Comparison of ENCODE assay signal across 8 cellular contexts in genomic region chr3:190120161-190121060, GRCh38. TPM values are rescaled to one million over a fixed set of nuclear protein-coding genes. Genes with fewer than 3 reads are reported as not detected.
DNase-seq lines count a peak whose midpoint lies in the region; ATAC-seq, FAIRE-seq and TF ChIP-seq lines count a peak whose summit lies in the region.

A gene with protein sequence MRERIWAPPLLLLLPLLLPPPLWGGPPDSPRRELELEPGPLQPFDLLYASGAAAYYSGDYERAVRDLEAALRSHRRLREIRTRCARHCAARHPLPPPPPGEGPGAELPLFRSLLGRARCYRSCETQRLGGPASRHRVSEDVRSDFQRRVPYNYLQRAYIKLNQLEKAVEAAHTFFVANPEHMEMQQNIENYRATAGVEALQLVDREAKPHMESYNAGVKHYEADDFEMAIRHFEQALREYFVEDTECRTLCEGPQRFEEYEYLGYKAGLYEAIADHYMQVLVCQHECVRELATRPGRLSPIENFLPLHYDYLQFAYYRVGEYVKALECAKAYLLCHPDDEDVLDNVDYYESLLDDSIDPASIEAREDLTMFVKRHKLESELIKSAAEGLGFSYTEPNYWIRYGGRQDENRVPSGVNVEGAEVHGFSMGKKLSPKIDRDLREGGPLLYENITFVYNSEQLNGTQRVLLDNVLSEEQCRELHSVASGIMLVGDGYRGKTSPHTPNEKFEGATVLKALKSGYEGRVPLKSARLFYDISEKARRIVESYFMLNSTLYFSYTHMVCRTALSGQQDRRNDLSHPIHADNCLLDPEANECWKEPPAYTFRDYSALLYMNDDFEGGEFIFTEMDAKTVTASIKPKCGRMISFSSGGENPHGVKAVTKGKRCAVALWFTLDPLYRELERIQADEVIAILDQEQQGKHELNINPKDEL (minus strand): TSS chr3:190120897. CDS start chr3:190120731, 166 bp downstream.

- H3K4me2 ChIP-seq in KMS-11: peak within 1 kb of the TSS; percentile 76

- H3K9me3 ChIP-seq in SJSA1 (replicated peaks) (no peaks in the 10 kb centered on the region), kidney (ENCODE audit: control insufficient read depth in 1 of 2, low read length in 2 of 2) (no peaks in the 10 kb centered on the region), small intestine (ENCODE audit: control insufficient read depth, low read depth) (no peaks in the 10 kb centered on the region)

- ATAC-seq in GM21576 (IDR thresholded peaks at IDR 0.05; ENCODE audit: unreplicated experiment): peak; percentile 79

- TF ChIP-seq CTCF in KMS-11 (conservative IDR thresholded peaks at IDR 0.05; ENCODE audit: low read depth, low read length): peak; percentile 30; the same call in 1 of the 2 replicates
- peak; percentile 64 for TF ChIP-seq CTCF in kidney (IDR thresholded peaks at IDR 0.05; ENCODE audit: borderline replicate concordance, extremely low read depth, insufficient read depth)

- H4K20me1 ChIP-seq in KMS-11 (ENCODE audit: insufficient read depth): no peaks in the 10 kb centered on the region

- WGBS in small intestine, 3 donors: 1 to 4% (median 4%) methylated on average over 71 to 105 of the region's 105 CpGs

- DNase-seq in EH (ENCODE audit: low read depth) (peak; percentile 93), SJSA1 (ENCODE audit: low read depth in 1 of 2, low spot score in 2 of 2) (peak; percentile 86 to 93), cortex of kidney (lab: John Stamatoyannopoulos, UW) (peak; percentile 22), kidney (peak; percentile 96), small intestine (peak; percentile 14)
- DNase-seq in activated effector memory CD4-positive, alpha-beta T cell treated with anti-CD3 and anti-CD28 coated beads, Interleukin-2, amount 50 U/mL, for 16 hours: no peak

- no peak within 1 kb of the TSS for H3K27ac ChIP-seq in KMS-11
- peak within 1 kb of the TSS; percentile 70 for H3K27ac ChIP-seq in SJSA1
- peak within 1 kb of the TSS; percentile 84 to 92 for H3K27ac ChIP-seq in kidney (ENCODE audit: low read depth in 2 of 2, low read length in 2 of 2)
- H3K27ac ChIP-seq in small intestine (ENCODE audit: low read depth in 1 of 2, low read length in 1 of 2): peak within 1 kb of the TSS in 1 of 2 donors; percentile 68

- H3K27me3 ChIP-seq in KMS-11 (ENCODE audit: insufficient read depth, low read depth) (peaks cover 10% of the 10 kb centered on the region), SJSA1 (replicated peaks) (no peaks in the 10 kb centered on the region), small intestine (ENCODE audit: control insufficient read depth in 2 of 2, insufficient read depth in 2 of 2, low read length in 2 of 2) (peaks cover 3 to 10% of the 10 kb centered on the region in 2 donors)

- H3K79me2 ChIP-seq in KMS-11 (ENCODE audit: insufficient read depth, low read depth): no peaks in the 10 kb centered on the region

- H3K36me3 ChIP-seq in KMS-11 (ENCODE audit: insufficient read depth): no peaks in the 10 kb centered on the region
- H3K36me3 ChIP-seq in SJSA1: peaks cover 16% of the 10 kb centered on the region
- H3K36me3 ChIP-seq in kidney (ENCODE audit: control insufficient read depth in 1 of 2, insufficient read depth in 2 of 2, low read length in 2 of 2): no peaks in the 10 kb centered on the region
- H3K36me3 ChIP-seq in small intestine (ENCODE audit: control insufficient read depth in 2 of 2, insufficient read depth in 2 of 2, low read length in 2 of 2): no peaks in the 10 kb centered on the region

- H3K4me3 ChIP-seq in KMS-11 (IDR thresholded peaks at IDR 0.05; ENCODE audit: insufficient read depth, low read depth, low read length): peak within 1 kb of the TSS; percentile 49
- H3K4me3 ChIP-seq in SJSA1: peak within 1 kb of the TSS; percentile 94
- H3K4me3 ChIP-seq in kidney (ENCODE audit: low read length in 2 of 2): peak within 1 kb of the TSS; percentile 78 to 80
- H3K4me3 ChIP-seq in small intestine (ENCODE audit: low read depth in 1 of 2, low read length in 2 of 2): peak within 1 kb of the TSS; percentile 41 to 54

- H3K4me1 ChIP-seq in KMS-11 (ENCODE audit: low read depth, poor library complexity, severe bottlenecking) (peaks cover 9% of the 10 kb centered on the region), SJSA1 (replicated peaks) (peaks cover 59% of the 10 kb centered on the region), kidney (ENCODE audit: control insufficient read depth in 1 of 2, insufficient read depth in 1 of 2, low read depth in 1 of 2, low read length in 2 of 2) (peaks cover 14 to 25% of the 10 kb centered on the region in 2 donors), small intestine (ENCODE audit: control insufficient read depth in 2 of 2, insufficient read depth in 1 of 2, low read depth in 1 of 2, low read length in 1 of 2) (no peaks in the 10 kb centered on the region)

- H2AFZ ChIP-seq in KMS-11 (ENCODE audit: low read depth): peak within 1 kb of the TSS; percentile 92

- FAIRE-seq in kidney (lab: Jason Lieb, UNC) (no peak), small intestine (lab: Jason Lieb, UNC) (no peak)

- intact Hi-C loops in kidney (cut with DNase I): no loop called here

- peak within 1 kb of the TSS; percentile 2; the same call in 1 of the 2 replicates for H3K9ac ChIP-seq in KMS-11
- H3K9ac ChIP-seq in kidney (ENCODE audit: low read length in 2 of 2): peak within 1 kb of the TSS; percentile 63 to 74

RNA-seq across cellular contexts. Expression of the gene that starts here (rescaled TPM):
- total RNA-seq in SJSA1 (2014; rRNA removed; shearing (Covaris generic)): 166 and 188 TPM in 2 replicates
- total RNA-seq in kidney: 103 TPM
- polyA plus RNA-seq in kidney (ENCODE audit: insufficient read depth, low read depth, low replicate concordance) (57.2 TPM), small intestine (1 to 10 TPM in 1 of 3 donors, under 1 TPM in 2; 0.22 to 1.7 (median 0.27) TPM)

Comparison
In these comparisons a context has a peak if more than half of its experiments do, and no peak if none do; other contexts are left out.
1. RNA of the gene that starts here (polyA plus RNA-seq): 57.2 TPM in kidney (single experiment); 0.22 to 1.7 TPM in small intestine; every median in the first group is over 10 times any median in the second.
2. Peak in every context shown above with its lines, with median percentiles within 50 percentile points of each other: H3K4me3 ChIP-seq.